In genomic region chr1:210746024-210746423, GRCh38 we compare ENCODE assay signal across 25 cellular contexts.
"Had no signal": no experiment of that assay in that cellular context is flagged by ENCODE, and none has a peak within 500 bp of the region (broad histone marks: within the 10 kb centered on the region; RNA-seq: fewer than 3 reads in every experiment).

No MANE protein-coding gene starts in this region.

- ATAC-seq: activated naive CD8-positive, alpha-beta T cell treated with anti-CD3 and anti-CD28 coated beads, Interleukin-2, amount 50 U/mL, for 24 hours; activated T-cell treated with anti-CD3 and anti-CD28 coated beads, Interleukin-2, amount 50 U/mL, for 4 hours; SK-N-SH treated with all-trans-retinoic acid at 6 μM for 48 hours; WTC11 had no signal

- H3K9me3 ChIP-seq: Peyer's patch, SJSA1 had no signal

- H3K4me3 ChIP-seq: Peyer's patch, SJSA1 had no signal

- H3K36me3 ChIP-seq: Peyer's patch, SJSA1 had no signal

- H3K4me1 ChIP-seq: Peyer's patch, SJSA1 had no signal

- DNase-seq: activated CD4-positive, alpha-beta memory T cell treated with anti-CD3 and anti-CD28 coated beads for 36 hours; activated CD4-positive, alpha-beta T cell treated with anti-CD3 and anti-CD28 coated beads for 48 hours; activated CD4-positive, CD25-positive, alpha-beta regulatory T cell treated with anti-CD3 and anti-CD28 coated beads, Interleukin-2, amount 50 U/mL, for 72 hours; activated CD8-positive, alpha-beta memory T cell treated with anti-CD3 and anti-CD28 coated beads for 24 hours; activated effector memory CD4-positive, alpha-beta T cell treated with anti-CD3 and anti-CD28 coated beads, Interleukin-2, amount 50 U/mL, for 16 hours; activated naive CD4-positive, alpha-beta T cell treated with Interleukin-2 at 50 U/mL for 16 hours; activated naive CD8-positive, alpha-beta T cell treated with anti-CD3 and anti-CD28 coated beads, Interleukin-2, amount 50 U/mL, for 24 hours; activated T-cell treated with anti-CD3 and anti-CD28 coated beads, Interleukin-2, amount 50 U/mL, for 4 hours; MM.1S; NCI-H1105; NCI-H1436; NCI-H1694 treated with DMSO at 0.1 percent for 48 hours; NCI-H2029 treated with DMSO at 0.1 percent for 48 hours; NCI-H345; NCI-H510A; NCI-H526 treated with DMSO at 0.1 percent for 48 hours; NCI-H82; OCI-M1; Peyer's patch; SHP77; SW 1271 had no signal

- H3K27ac ChIP-seq: KMS-11, Peyer's patch, SJSA1 had no signal

- H3K27me3 ChIP-seq: Peyer's patch, SJSA1 had no signal

- H3K4me2 ChIP-seq: KMS-11 had no signal
